10 cellular contexts compared by ENCODE assay signal in the genomic region with DNA sequence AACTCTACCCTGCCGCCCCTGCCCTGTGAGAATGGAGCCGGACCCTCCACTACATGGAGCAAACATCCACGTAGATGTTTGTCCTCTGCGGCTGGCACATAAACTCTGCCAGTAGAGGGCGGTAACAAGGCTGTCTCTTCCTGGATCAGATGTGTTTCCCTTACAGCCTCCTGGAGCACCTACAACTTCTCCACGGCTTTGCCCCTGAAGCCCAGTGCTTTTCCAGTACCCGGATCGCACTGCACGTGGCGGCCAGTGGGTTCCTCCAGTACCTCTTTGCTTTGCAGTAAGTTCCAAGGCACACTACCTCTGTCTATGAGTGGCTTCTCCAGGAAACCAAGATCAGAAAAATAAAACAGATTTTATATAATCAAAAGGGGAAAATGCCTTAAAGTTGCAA.
DNase-seq lines count a peak whose midpoint lies in the region; TF ChIP-seq lines count a peak whose summit lies in the region.
"Had no signal": no experiment of that assay in that cellular context is flagged by ENCODE, and none has a peak within 500 bp of the region (broad histone marks: within the 10 kb centered on the region; RNA-seq: fewer than 3 reads in every experiment).

No MANE protein-coding gene starts in this region.

- no peak overlapping the region for H3K27ac ChIP-seq in trophoblast cell (ENCODE audit: low read depth, low read length)
- H3K27ac ChIP-seq: esophagus squamous epithelium had no signal

- no peak overlapping the region for H3K18ac ChIP-seq in trophoblast cell (ENCODE audit: low read length)

- H4K8ac ChIP-seq in trophoblast cell (ENCODE audit: low read depth, low read length): no peak overlapping the region

- no peak overlapping the region for H3K9ac ChIP-seq in trophoblast cell (ENCODE audit: low read length)

- H3K36me3 ChIP-seq in trophoblast cell (ENCODE audit: control insufficient read depth in 1 of 2, insufficient read depth in 2 of 2, low read length in 2 of 2): no peaks in the 10 kb centered on the region
- H3K36me3 ChIP-seq: esophagus squamous epithelium had no signal

- H3K9me3 ChIP-seq in trophoblast cell (ENCODE audit: insufficient read depth, low read depth, low read length): no peaks in the 10 kb centered on the region
- H3K9me3 ChIP-seq: esophagus squamous epithelium had no signal

- no peaks in the 10 kb centered on the region for H3K27me3 ChIP-seq in trophoblast cell (ENCODE audit: insufficient read depth, low read length)
- H3K27me3 ChIP-seq: esophagus squamous epithelium had no signal

- H4K12ac ChIP-seq in trophoblast cell (ENCODE audit: low read depth, low read length): no peak overlapping the region

- H3K4ac ChIP-seq in trophoblast cell (ENCODE audit: low read depth, low read length): no peak overlapping the region

- no peak overlapping the region for H2AK5ac ChIP-seq in trophoblast cell (ENCODE audit: low read length)

- no peak overlapping the region for H2BK5ac ChIP-seq in trophoblast cell (ENCODE audit: low read depth, low read length, poor library complexity)

- H3K23ac ChIP-seq in trophoblast cell (ENCODE audit: low read length): no peak overlapping the region

- in situ Hi-C loops in astrocyte of the cerebellum (cut with HindIII; ENCODE audit: low sequenced_read_pairs): no loop called here

- no peaks in the 10 kb centered on the region for H3K4me1 ChIP-seq in trophoblast cell (ENCODE audit: control insufficient read depth in 1 of 2, insufficient read depth in 2 of 2, low read length in 2 of 2)
- H3K4me1 ChIP-seq: esophagus squamous epithelium had no signal

- no peak overlapping the region for H2AFZ ChIP-seq in trophoblast cell (ENCODE audit: insufficient read depth, low read length, poor library complexity)

- no peak overlapping the region for H3K14ac ChIP-seq in trophoblast cell (ENCODE audit: low read length)

- H3K4me3 ChIP-seq in astrocyte of the cerebellum (ENCODE audit: low read depth, low read length) (no peak overlapping the region), trophoblast cell (ENCODE audit: low read depth, low read length) (no peak overlapping the region)
- H3K4me3 ChIP-seq: esophagus squamous epithelium had no signal

- no peak overlapping the region for H4K91ac ChIP-seq in trophoblast cell (ENCODE audit: low read depth, low read length)

- H3K4me2 ChIP-seq in trophoblast cell (ENCODE audit: low read length): no peak overlapping the region

- DNase-seq in NCI-H82 (lab: John Stamatoyannopoulos, UW): peak; percentile 73
- DNase-seq in NCI-H82 treated with DMSO at 0.1 percent for 48 hours (lab: John Stamatoyannopoulos, UW; ENCODE audit: unreplicated experiment): no peak
- no peak for DNase-seq in astrocyte of the cerebellum (ENCODE audit: low read depth)
- DNase-seq in trophoblast cell: peak; percentile 11 to 63
- no peak for DNase-seq in NCI-H1436 treated with DMSO at 0.1 percent for 48 hours (lab: John Stamatoyannopoulos, UW)
- DNase-seq in cerebellum (ENCODE audit: low spot score): no peak
- no peak for DNase-seq in activated CD8-positive, alpha-beta memory T cell treated with anti-CD3 and anti-CD28 coated beads, Interleukin-2, amount 50 U/mL, for 48 hours
- DNase-seq: esophagus squamous epithelium; naive thymus-derived CD4-positive, alpha-beta T cell had no signal

- peak; percentile 75 for TF ChIP-seq CTCF in LNCAP (IDR thresholded peaks at IDR 0.05)
- peak; percentile 10 for TF ChIP-seq CTCF in astrocyte of the cerebellum (IDR thresholded peaks at IDR 0.05; ENCODE audit: low read depth, low read length, missing control alignments)

- no peaks in the 10 kb centered on the region for H3K79me1 ChIP-seq in trophoblast cell (ENCODE audit: low read length)

- H3K79me2 ChIP-seq in trophoblast cell (ENCODE audit: control insufficient read depth, insufficient read depth, low read length, poor library complexity): no peaks in the 10 kb centered on the region

- no CpG with 5 or more reads among the region's 10 CpGs for WGBS in trophoblast cell (ENCODE audit: extremely low coverage, insufficient coverage, insufficient read length)

- no peak overlapping the region for H2BK120ac ChIP-seq in trophoblast cell (ENCODE audit: insufficient read depth, low read length, poor library complexity)

- H2BK12ac ChIP-seq in trophoblast cell (ENCODE audit: low read length): no peak overlapping the region

Comparison
In these comparisons a context has a peak if more than half of its experiments do, and no peak if none do; other contexts are left out.
1. DNase-seq: peak in NCI-H82 (single experiment) and trophoblast cell (2 of 2); none in NCI-H82 treated with DMSO at 0.1 percent for 48 hours (single experiment), astrocyte of the cerebellum (single experiment), NCI-H1436 treated with DMSO at 0.1 percent for 48 hours (single experiment), cerebellum (single experiment) and activated CD8-positive, alpha-beta memory T cell treated with anti-CD3 and anti-CD28 coated beads, Interleukin-2, amount 50 U/mL, for 48 hours (single experiment).